10 cellular contexts compared by ENCODE assay signal in the genomic region with DNA sequence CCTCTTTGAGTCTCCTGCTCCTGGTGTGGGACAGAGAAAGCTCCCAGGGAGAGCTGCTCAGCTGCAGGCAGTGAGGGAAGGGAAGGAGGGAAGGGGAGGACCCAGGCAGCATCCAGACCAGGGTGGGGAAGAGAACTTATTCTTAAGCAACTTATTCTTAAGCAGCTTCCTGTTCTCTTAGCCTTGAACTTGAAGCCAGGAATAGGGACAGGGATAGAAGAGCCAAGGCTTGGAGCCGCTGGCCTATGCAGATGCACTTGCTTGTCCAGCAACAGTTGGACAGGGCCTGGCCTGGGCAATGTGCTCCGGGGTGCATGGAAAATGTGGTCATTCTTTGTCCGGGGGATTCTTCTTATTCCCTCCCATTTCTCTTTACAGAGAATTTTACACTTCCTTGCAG. TPM values are rescaled to one million over a fixed set of nuclear protein-coding genes. Genes with fewer than 3 reads are reported as not detected.
DNase-seq lines count a peak whose midpoint lies in the region; TF ChIP-seq lines count a peak whose summit lies in the region.
"Had no signal": no experiment of that assay in that cellular context is flagged by ENCODE, and none has a peak within 500 bp of the region (broad histone marks: within the 10 kb centered on the region; RNA-seq: fewer than 3 reads in every experiment).

No MANE protein-coding gene starts in this region.

- H3K4me3 ChIP-seq in BLaER1 (no peak overlapping the region), esophagus (ENCODE audit: low read depth in 1 of 2, low read length in 2 of 2) (no peak overlapping the region)

- WGBS in esophagus, 2 donors: 38 to 52% methylated on average over 3 of the region's 3 CpGs

- H3K9ac ChIP-seq in BLaER1: no peak overlapping the region

- H4K20me1 ChIP-seq in BLaER1: no peaks in the 10 kb centered on the region

- peaks cover 25% of the 10 kb centered on the region for H3K4me1 ChIP-seq in BLaER1
- peaks cover 2 to 15% of the 10 kb centered on the region in 2 donors for H3K4me1 ChIP-seq in esophagus (ENCODE audit: control insufficient read depth in 2 of 2, insufficient read depth in 2 of 2, low read length in 1 of 2)

- no peaks in the 10 kb centered on the region for H3K36me3 Mint-ChIP-seq in nephron (ENCODE audit: low read depth)

- H3K4me2 ChIP-seq in BLaER1: peak overlapping the region; percentile 63

- H3K27ac Mint-ChIP-seq in nephron: peak overlapping the region; percentile 67 to 86 (median 79)

- no peaks in the 10 kb centered on the region for H3K9me3 Mint-ChIP-seq in nephron

- no peaks in the 10 kb centered on the region for H3K9me3 ChIP-seq in BLaER1
- no peaks in the 10 kb centered on the region for H3K9me3 ChIP-seq in esophagus (ENCODE audit: control insufficient read depth in 2 of 2, insufficient read depth in 1 of 2, low read depth in 1 of 2, low read length in 1 of 2)
- H3K9me3 ChIP-seq: neutrophil had no signal

- H3K27me3 ChIP-seq in BLaER1 (peaks cover 24% of the 10 kb centered on the region), esophagus (ENCODE audit: control insufficient read depth in 1 of 2, insufficient read depth in 2 of 2, low read length in 2 of 2) (no peaks in the 10 kb centered on the region)

- DNase-seq in NCI-H69 (lab: John Stamatoyannopoulos, UW): peak; percentile 62
- no peak for DNase-seq in NCI-H1092 (lab: John Stamatoyannopoulos, UW)
- DNase-seq in NCI-H146 treated with DMSO at 0.1 percent for 48 hours (lab: John Stamatoyannopoulos, UW; ENCODE audit: unreplicated experiment): no peak
- no peak for DNase-seq in COLO668 (lab: John Stamatoyannopoulos, UW; ENCODE audit: unreplicated experiment)
- DNase-seq in stimulated activated naive CD4-positive, alpha-beta T cell (lab: John Stamatoyannopoulos, UW): no peak
- DNase-seq: NCI-H2081 treated with DMSO at 0.1 percent for 48 hours had no signal

- peaks cover 60% of the 10 kb centered on the region for H3K4me1 Mint-ChIP-seq in nephron

- TF ChIP-seq CTCF in nephron (IDR thresholded peaks at IDR 0.05; ENCODE audit: unreplicated experiment in 3 of 3): no peak

- H3K36me3 ChIP-seq in BLaER1: no peaks in the 10 kb centered on the region
- no peaks in the 10 kb centered on the region for H3K36me3 ChIP-seq in esophagus (ENCODE audit: control insufficient read depth in 2 of 2, insufficient read depth in 2 of 2, low read length in 1 of 2)
- H3K36me3 ChIP-seq: neutrophil had no signal

- H3K27me3 Mint-ChIP-seq in nephron (ENCODE audit: low read depth): peaks cover 14% of the 10 kb centered on the region

- peak overlapping the region in 2 of 3 experiments; percentile 34 to 75 for H3K4me3 Mint-ChIP-seq in nephron

- no peak overlapping the region for H3K27ac ChIP-seq in BLaER1
- peak overlapping the region; percentile 60 to 71 for H3K27ac ChIP-seq in esophagus (ENCODE audit: low read depth in 2 of 2, low read length in 1 of 2)
- H3K27ac ChIP-seq: neutrophil had no signal

RNA-seq across cellular contexts. Expression of gene SPTLC1, which starts 31.4 kb away (rescaled TPM):
- 10 to 100 TPM; 53.9 to 57.1 TPM for polyA plus RNA-seq in esophagus
